Comparison of ENCODE assay signal across 1 cellular context in the genomic region with DNA sequence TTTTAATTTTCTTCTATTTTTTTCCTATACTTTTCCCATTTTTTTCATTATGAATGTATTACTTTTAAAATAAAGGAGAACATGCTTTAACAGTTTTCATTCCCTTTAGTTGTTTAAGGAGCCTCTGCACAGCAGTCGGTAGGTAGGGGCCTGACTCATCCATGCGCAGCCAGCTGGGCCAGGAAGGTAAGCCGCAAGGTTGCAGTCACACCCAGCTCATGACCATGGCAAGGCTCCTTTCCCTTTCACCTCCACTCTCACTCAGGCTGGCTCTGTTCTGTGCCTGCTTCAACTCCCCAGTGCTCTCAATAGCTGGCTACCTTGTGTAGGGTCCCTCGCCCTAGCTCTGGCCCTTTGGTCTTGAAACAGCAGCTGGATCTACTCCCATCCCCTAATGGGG.
TF ChIP-seq lines count a peak whose summit lies in the region.

No MANE protein-coding gene starts in this region.

TF ChIP-seq in H1, 55 proteins besides CTCF, POLR2A, EP300 and RAD21:
- no peak for TF ChIP-seq FOSL1 (IDR thresholded peaks at IDR 0.05; ENCODE audit: insufficient read depth, low read depth, low read length)
- TF ChIP-seq GTF2F1 (IDR thresholded peaks at IDR 0.05; ENCODE audit: borderline replicate concordance, low read depth, low read length) = no peak
- no peak for TF ChIP-seq NANOG (IDR thresholded peaks at IDR 0.05; ENCODE audit: insufficient read depth, low read depth, low read length, poor library complexity, severe bottlenecking)
- no peak for TF ChIP-seq CHD2 (IDR thresholded peaks at IDR 0.05; ENCODE audit: low read length)
- TF ChIP-seq HDAC2 (IDR thresholded peaks at IDR 0.05; ENCODE audit: borderline replicate concordance in 1 of 2, low read depth in 2 of 2, low read length in 2 of 2) = no peak
- TF ChIP-seq SP2 (IDR thresholded peaks at IDR 0.05; ENCODE audit: low read length) = no peak
- TF ChIP-seq SRF (IDR thresholded peaks at IDR 0.05; ENCODE audit: low read depth, low read length) = no peak
- no peak for TF ChIP-seq SP1 (IDR thresholded peaks at IDR 0.05; ENCODE audit: low read depth, low read length)
- TF ChIP-seq TEAD4 (IDR thresholded peaks at IDR 0.05; ENCODE audit: low read depth, low read length) = no peak
- TF ChIP-seq MAFK (IDR thresholded peaks at IDR 0.05; ENCODE audit: low read depth, low read length) = no peak
- TF ChIP-seq EGR1 (IDR thresholded peaks at IDR 0.05; ENCODE audit: borderline replicate concordance, low read depth, low read length) = no peak
- TF ChIP-seq TBP (IDR thresholded peaks at IDR 0.05; ENCODE audit: low read depth, low read length) = no peak
- no peak for TF ChIP-seq KDM1A (IDR thresholded peaks at IDR 0.05; ENCODE audit: borderline replicate concordance, low read length)
- TF ChIP-seq, protein P1, sequence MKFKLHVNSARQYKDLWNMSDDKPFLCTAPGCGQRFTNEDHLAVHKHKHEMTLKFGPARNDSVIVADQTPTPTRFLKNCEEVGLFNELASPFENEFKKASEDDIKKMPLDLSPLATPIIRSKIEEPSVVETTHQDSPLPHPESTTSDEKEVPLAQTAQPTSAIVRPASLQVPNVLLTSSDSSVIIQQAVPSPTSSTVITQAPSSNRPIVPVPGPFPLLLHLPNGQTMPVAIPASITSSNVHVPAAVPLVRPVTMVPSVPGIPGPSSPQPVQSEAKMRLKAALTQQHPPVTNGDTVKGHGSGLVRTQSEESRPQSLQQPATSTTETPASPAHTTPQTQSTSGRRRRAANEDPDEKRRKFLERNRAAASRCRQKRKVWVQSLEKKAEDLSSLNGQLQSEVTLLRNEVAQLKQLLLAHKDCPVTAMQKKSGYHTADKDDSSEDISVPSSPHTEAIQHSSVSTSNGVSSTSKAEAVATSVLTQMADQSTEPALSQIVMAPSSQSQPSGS (IDR thresholded peaks at IDR 0.05; ENCODE audit: low read length) = no peak
- TF ChIP-seq KDM5A (IDR thresholded peaks at IDR 0.05; ENCODE audit: low read length) = no peak
- no peak for TF ChIP-seq CTBP2 (IDR thresholded peaks at IDR 0.05; ENCODE audit: borderline replicate concordance, insufficient read depth, insufficient read length, low read length)
